ENCODE assay signal across 18 cellular contexts in genomic region chr22:22920104-22920654, GRCh38. TPM values are rescaled to one million over a fixed set of nuclear protein-coding genes. Genes with fewer than 3 reads are reported as not detected.
DNase-seq lines count a peak whose midpoint lies in the region; ATAC-seq and TF ChIP-seq lines count a peak whose summit lies in the region.
"Had no signal": no experiment of that assay in that cellular context is flagged by ENCODE, and none has a peak within 500 bp of the region (broad histone marks: within the 10 kb centered on the region; RNA-seq: fewer than 3 reads in every experiment).

No MANE protein-coding gene starts in this region.

- no peak overlapping the region for H2BK120ac ChIP-seq in neuronal stem cell (ENCODE audit: low read depth, low read length)

- H3K9ac ChIP-seq in DND-41 (ENCODE audit: low read depth, low read length), result no peak overlapping the region
- H3K9ac ChIP-seq in neuronal stem cell (ENCODE audit: low read depth, low read length, poor library complexity), result no peak overlapping the region

- intact Hi-C loops in activated B cell treated with CpG ODN at 0.5 μM for 24 hours (cut with micrococcal nuclease), result no loop called here
- intact Hi-C loops in CD4-positive, alpha-beta T cell (cut with DNase I, micrococcal nuclease), result no loop called here

- H3K18ac ChIP-seq in neuronal stem cell (ENCODE audit: low read length), result no peak overlapping the region

- H2AK5ac ChIP-seq in neuronal stem cell (ENCODE audit: low read depth, low read length), result no peak overlapping the region

- H3K23ac ChIP-seq in neuronal stem cell (ENCODE audit: low read depth, low read length, poor library complexity), result peak overlapping the region; percentile 67

- H2AFZ ChIP-seq in DND-41 (ENCODE audit: low read depth, low read length) (no peak overlapping the region), neuronal stem cell (ENCODE audit: low read length) (no peak overlapping the region)

- H3K9me3 Mint-ChIP-seq in activated B cell treated with CpG ODN at 0.5 μM for 24 hours, result no peaks in the 10 kb centered on the region
- no peaks in the 10 kb centered on the region for H3K9me3 Mint-ChIP-seq in CD4-positive, alpha-beta T cell
- H3K9me3 Mint-ChIP-seq: HFFc6 had no signal

- H3K4me3 ChIP-seq in DND-41 (ENCODE audit: low read depth in 1 of 2, low read length in 2 of 2) (no peak overlapping the region), neuronal stem cell (ENCODE audit: low read length in 2 of 2) (no peak overlapping the region)
- H3K4me3 ChIP-seq: A549, HAP-1 had no signal

- peak overlapping the region; percentile 59 for H3K27ac Mint-ChIP-seq in activated B cell treated with CpG ODN at 0.5 μM for 24 hours
- no peak overlapping the region for H3K27ac Mint-ChIP-seq in CD4-positive, alpha-beta T cell
- H3K27ac Mint-ChIP-seq: HFFc6 had no signal

- H4K20me1 ChIP-seq in DND-41 (ENCODE audit: insufficient read depth, low read length), result no peaks in the 10 kb centered on the region

- H3K14ac ChIP-seq in neuronal stem cell (ENCODE audit: low read length), result no peak overlapping the region

- ATAC-seq in DND-41 (ENCODE audit: insufficient read depth, low read depth) (no peak), activated B cell treated with CpG ODN at 0.5 μM for 24 hours (ENCODE audit: low read depth) (no peak), HG03571 (IDR thresholded peaks at IDR 0.05; ENCODE audit: unreplicated experiment) (no peak)
- ATAC-seq in CD4-positive, alpha-beta T cell (ENCODE audit: poor library complexity), result no peak
- ATAC-seq: A549 had no signal

- H3K36me3 ChIP-seq in DND-41 (ENCODE audit: insufficient read depth, low read length), result no peaks in the 10 kb centered on the region
- H3K36me3 ChIP-seq in neuronal stem cell (replicated peaks in 1 of 2; ENCODE audit: control insufficient read depth in 2 of 2, insufficient read depth in 2 of 2, low read length in 2 of 2), result no peaks in the 10 kb centered on the region
- H3K36me3 ChIP-seq: HAP-1 had no signal

- peaks cover 21% of the 10 kb centered on the region for H3K4me1 ChIP-seq in DND-41 (ENCODE audit: insufficient read depth, low read length)
- no peaks in the 10 kb centered on the region for H3K4me1 ChIP-seq in neuronal stem cell (ENCODE audit: control insufficient read depth in 2 of 2, insufficient read depth in 1 of 2, low read depth in 1 of 2, low read length in 2 of 2)
- H3K4me1 ChIP-seq: A549, HAP-1 had no signal

- no peak overlapping the region for H3K4ac ChIP-seq in neuronal stem cell (ENCODE audit: low read length)

- H3K4me2 ChIP-seq in DND-41 (ENCODE audit: insufficient read depth, low read length) (no peak overlapping the region), neuronal stem cell (ENCODE audit: insufficient read depth, low read length, poor library complexity, severe bottlenecking) (no peak overlapping the region)
- H3K4me2 ChIP-seq: A549 had no signal

- no peaks in the 10 kb centered on the region for H3K27me3 ChIP-seq in DND-41 (ENCODE audit: insufficient read depth, low read length, poor library complexity)
- H3K27me3 ChIP-seq in neuronal stem cell (ENCODE audit: control insufficient read depth in 3 of 3, insufficient read depth in 3 of 3, low read depth in 1 of 3, low read length in 3 of 3), result peaks cover 0 to 4% (median 0%) of the 10 kb centered on the region in 3 experiments
- H3K27me3 ChIP-seq in CD4-positive, alpha-beta T cell (ENCODE audit: control insufficient read depth, insufficient read depth, low read length), result no peaks in the 10 kb centered on the region

- no peaks in the 10 kb centered on the region for H3K27me3 Mint-ChIP-seq in activated B cell treated with CpG ODN at 0.5 μM for 24 hours
- no peaks in the 10 kb centered on the region for H3K27me3 Mint-ChIP-seq in CD4-positive, alpha-beta T cell

- no peak overlapping the region for H4K8ac ChIP-seq in neuronal stem cell (ENCODE audit: low read depth, low read length)

- no peaks in the 10 kb centered on the region for H3K79me1 ChIP-seq in neuronal stem cell (ENCODE audit: low read depth, low read length)

- TF ChIP-seq CTCF in DND-41 (IDR thresholded peaks at IDR 0.05; ENCODE audit: borderline replicate concordance, extremely low read depth, low read length, poor library complexity, severe bottlenecking) (no peak), activated B cell treated with CpG ODN at 0.5 μM for 24 hours (IDR thresholded peaks at IDR 0.05) (no peak)
- TF ChIP-seq CTCF in CD4-positive, alpha-beta T cell (IDR thresholded peaks at IDR 0.05), result no peak

- POLR2A ChIA-PET in activated B cell treated with CpG ODN at 0.5 μM for 24 hours (lab: Charles Lee), result interaction anchor here (0.7 to 11.7 kb wide), 4 partner anchors 11 to 26 kb away, joined by 3 to 151 read pairs (median 3); no protein-coding TSS in a partner anchor
- POLR2A ChIA-PET in CD4-positive, alpha-beta T cell (lab: Charles Lee), result no interaction called here

- CTCF ChIA-PET in activated B cell treated with CpG ODN at 0.5 μM for 24 hours (lab: Charles Lee), result no interaction called here
- CTCF ChIA-PET in CD4-positive, alpha-beta T cell (lab: Charles Lee), result no interaction called here

- H3K4me1 Mint-ChIP-seq in activated B cell treated with CpG ODN at 0.5 μM for 24 hours, result peaks cover 86% of the 10 kb centered on the region
- no peaks in the 10 kb centered on the region for H3K4me1 Mint-ChIP-seq in CD4-positive, alpha-beta T cell (ENCODE audit: low read depth)

- H3K9me3 ChIP-seq in DND-41 (ENCODE audit: insufficient read depth, low read length, severe bottlenecking) (no peaks in the 10 kb centered on the region), neuronal stem cell (replicated peaks in 1 of 2; ENCODE audit: control insufficient read depth in 2 of 2, insufficient read depth in 1 of 2, low read depth in 1 of 2, low read length in 2 of 2) (peaks cover 0 to 2% of the 10 kb centered on the region in 2 donors)
- H3K9me3 ChIP-seq in CD4-positive, alpha-beta T cell (ENCODE audit: control insufficient read depth, low read length), result no peaks in the 10 kb centered on the region
- H3K9me3 ChIP-seq: A549, HAP-1 had no signal

- H3K27ac ChIP-seq in DND-41 (ENCODE audit: low read length) (peak overlapping the region; percentile 30; the same call in 1 of the 2 replicates), neuronal stem cell (replicated peaks; ENCODE audit: low read length) (no peak overlapping the region)
- no peak overlapping the region for H3K27ac ChIP-seq in CD4-positive, alpha-beta T cell (ENCODE audit: low read depth, low read length)
- H3K27ac ChIP-seq: A549 had no signal

- no peak overlapping the region for H3K4me3 Mint-ChIP-seq in activated B cell treated with CpG ODN at 0.5 μM for 24 hours
- H3K4me3 Mint-ChIP-seq in CD4-positive, alpha-beta T cell, result no peak overlapping the region
- H3K4me3 Mint-ChIP-seq: CD4-positive, alpha-beta memory T cell; HFFc6 had no signal

- H2BK5ac ChIP-seq in neuronal stem cell (ENCODE audit: low read length), result no peak overlapping the region

- H4K91ac ChIP-seq in neuronal stem cell (ENCODE audit: low read depth, low read length, poor library complexity), result no peak overlapping the region

- no peak overlapping the region for H2BK15ac ChIP-seq in neuronal stem cell (ENCODE audit: low read length)

- peaks cover 8% of the 10 kb centered on the region for H3K36me3 Mint-ChIP-seq in activated B cell treated with CpG ODN at 0.5 μM for 24 hours (ENCODE audit: low read depth)
- no peaks in the 10 kb centered on the region for H3K36me3 Mint-ChIP-seq in CD4-positive, alpha-beta T cell (ENCODE audit: low read depth)
- H3K36me3 Mint-ChIP-seq: CD4-positive, alpha-beta memory T cell had no signal

- H3K79me2 ChIP-seq in DND-41 (ENCODE audit: insufficient read depth, low read length), result no peaks in the 10 kb centered on the region

- no CpG with 5 or more reads among the region's 7 CpGs for WGBS in neuronal stem cell (ENCODE audit: extremely low coverage in 2 of 2, insufficient read length in 2 of 2, insufficient replicate concordance in 1 of 2), 2 donors

- no peak overlapping the region for H2BK12ac ChIP-seq in neuronal stem cell (ENCODE audit: low read length)

- DNase-seq in DND-41 (no peak), activated B cell treated with CpG ODN at 0.5 μM for 24 hours (no peak), neuronal stem cell (ENCODE audit: low spot score) (no peak), EL (no peak)
- DNase-seq in CD4-positive, alpha-beta T cell, result no peak
- DNase-seq: CD4-positive, alpha-beta memory T cell; DMS79 treated with DMSO at 0.1 percent for 48 hours; GF-D8; GOT3; HFFc6; IMR-90; KG1 had no signal

RNA-seq across cellular contexts. Expression of gene IGLL5, which starts 32.6 kb away (rescaled TPM):
- total RNA-seq in activated B cell treated with CpG ODN at 0.5 μM for 24 hours, result 189 and 195 TPM in 2 replicates
- polyA plus RNA-seq in neuronal stem cell (2013, experiment 1 of 2), result not detected
- not detected for polyA plus RNA-seq in neuronal stem cell (2013, experiment 2 of 2)
- total RNA-seq in CD4-positive, alpha-beta T cell, result not detected
- total RNA-seq: CD4-positive, alpha-beta memory T cell; HFFc6; HT-29; IMR-90 had no signal
- polyA plus RNA-seq: A549, AG04450, BJ, IMR-90 had no signal

Comparison
In these comparisons a context has a peak if more than half of its experiments do, and no peak if none do; other contexts are left out.
1. RNA of gene IGLL5, which starts 32.6 kb away (total RNA-seq): 189 to 195 TPM in activated B cell treated with CpG ODN at 0.5 μM for 24 hours; not detected in CD4-positive, alpha-beta T cell; every median in the first group is over 100 times any median in the second.